26 cellular contexts compared by ENCODE assay signal in genomic region chr3:168001244-168001643, GRCh38.
A peak's percentile ranks its signal among the peaks of the same experiment; 100 is the strongest.
DNase-seq lines count a peak whose midpoint lies in the region; ATAC-seq lines count a peak whose summit lies in the region.
"Had no signal": no experiment of that assay in that cellular context is flagged by ENCODE, and none has a peak within 500 bp of the region (broad histone marks: within the 10 kb centered on the region; RNA-seq: fewer than 3 reads in every experiment).

No MANE protein-coding gene starts in this region.

- H3K9me3 Mint-ChIP-seq in stimulated activated effector memory CD8-positive, alpha-beta T cell treated with anti-CD3 and anti-CD28 coated beads, Interleukin-12 subunit alpha, Interleukin-12 subunit beta, amount 100 ng/mL, for 72 hours = no peaks in the 10 kb centered on the region
- H3K9me3 Mint-ChIP-seq: CD4-positive, alpha-beta T cell; GM23338 had no signal

- H3K4me3 Mint-ChIP-seq in stimulated activated effector memory CD8-positive, alpha-beta T cell treated with anti-CD3 and anti-CD28 coated beads, Interleukin-12 subunit alpha, Interleukin-12 subunit beta, amount 100 ng/mL, for 72 hours = no peak overlapping the region
- H3K4me3 Mint-ChIP-seq: CD4-positive, alpha-beta T cell; GM23338; HFFc6 had no signal

- ATAC-seq in GM19452 (IDR thresholded peaks at IDR 0.05; ENCODE audit: unreplicated experiment) = peak; percentile 62
- peak; percentile 83 for ATAC-seq in HG02981 (IDR thresholded peaks at IDR 0.05; ENCODE audit: unreplicated experiment)
- ATAC-seq in stimulated activated effector memory CD8-positive, alpha-beta T cell treated with anti-CD3 and anti-CD28 coated beads, Interleukin-12 subunit alpha, Interleukin-12 subunit beta, amount 100 ng/mL, for 72 hours = peak; percentile 58
- ATAC-seq in GM18519 (IDR thresholded peaks at IDR 0.05; ENCODE audit: low FRiP score, unreplicated experiment) = no peak
- ATAC-seq: A549, GM23338, HepG2, PC-3, Right ventricle myocardium inferior had no signal

- no peak overlapping the region for H3K27ac Mint-ChIP-seq in stimulated activated effector memory CD8-positive, alpha-beta T cell treated with anti-CD3 and anti-CD28 coated beads, Interleukin-12 subunit alpha, Interleukin-12 subunit beta, amount 100 ng/mL, for 72 hours
- H3K27ac Mint-ChIP-seq: CD4-positive, alpha-beta T cell; GM23338; HFFc6 had no signal

- H3K4me1 Mint-ChIP-seq in stimulated activated effector memory CD8-positive, alpha-beta T cell treated with anti-CD3 and anti-CD28 coated beads, Interleukin-12 subunit alpha, Interleukin-12 subunit beta, amount 100 ng/mL, for 72 hours = no peaks in the 10 kb centered on the region
- H3K4me1 Mint-ChIP-seq: GM23338 had no signal

- DNase-seq in LHCN-M2 (ENCODE audit: low read depth) (peak; percentile 51), cerebellar cortex (ENCODE audit: low spot score) (no peak), NCI-H446 (lab: John Stamatoyannopoulos, UW) (no peak)
- no peak for DNase-seq in stimulated activated effector memory CD8-positive, alpha-beta T cell treated with anti-CD3 and anti-CD28 coated beads, Interleukin-12 subunit alpha, Interleukin-12 subunit beta, amount 100 ng/mL, for 72 hours (ENCODE audit: low spot score in 2 of 2)
- DNase-seq: AML-193; CD4-positive, alpha-beta T cell; COR-L47; DMS53; HFFc6; Karpas-422; NCI-H1092 treated with DMSO at 0.1 percent for 48 hours; NCI-H1436 treated with DMSO at 0.1 percent for 48 hours; NCI-H187 treated with DMSO at 0.1 percent for 48 hours; NCI-H2171 treated with DMSO at 0.1 percent for 48 hours; NCI-H524 treated with DMSO at 0.1 percent for 48 hours; NCI-H774; PC-3; SJCRH30; T-helper 2 cell had no signal

- H3K36me3 Mint-ChIP-seq in stimulated activated effector memory CD8-positive, alpha-beta T cell treated with anti-CD3 and anti-CD28 coated beads, Interleukin-12 subunit alpha, Interleukin-12 subunit beta, amount 100 ng/mL, for 72 hours = no peaks in the 10 kb centered on the region
